18 cellular contexts compared by ENCODE assay signal in the genomic region with DNA sequence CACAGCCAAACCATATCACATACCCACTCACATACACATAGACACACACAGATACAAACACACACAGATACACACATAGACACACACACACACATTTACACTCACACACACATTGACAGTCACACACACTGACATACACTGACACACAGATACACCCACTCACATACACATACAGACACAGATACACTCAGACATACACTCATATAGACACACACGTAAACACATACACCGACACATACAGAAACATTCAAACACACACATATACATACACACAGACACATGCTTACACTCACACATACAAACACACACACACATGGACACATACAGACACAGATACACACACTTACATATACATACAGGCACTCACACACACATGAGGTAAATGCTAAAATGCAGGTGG. TPM values are rescaled to one million over a fixed set of nuclear protein-coding genes. Genes with fewer than 3 reads are reported as not detected.
DNase-seq lines count a peak whose midpoint lies in the region; ATAC-seq, FAIRE-seq and TF ChIP-seq lines count a peak whose summit lies in the region.
"Had no signal": no experiment of that assay in that cellular context is flagged by ENCODE, and none has a peak within 500 bp of the region (broad histone marks: within the 10 kb centered on the region; RNA-seq: fewer than 3 reads in every experiment).

No MANE protein-coding gene starts in this region.

- no peak overlapping the region for H4K91ac ChIP-seq in IMR-90 (ENCODE audit: insufficient read depth, low read depth, low read length)

- H3K56ac ChIP-seq in IMR-90 (ENCODE audit: extremely low read depth, insufficient read depth, low read length), result no peak overlapping the region

- DNase-seq in cardiac muscle cell (ENCODE audit: low read depth in 1 of 2, low spot score in 1 of 2) (no peak), heart right ventricle (no peak), IMR-90 (no peak), endothelial cell of umbilical vein (ENCODE audit: low read depth, low spot score) (no peak), D341Med (ENCODE audit: low spot score) (no peak), left colon (no peak)
- no peak for DNase-seq in activated CD8-positive, alpha-beta T cell treated with anti-CD3 and anti-CD28 coated beads for 36 hours
- DNase-seq: 8988T; CD4-positive, alpha-beta memory T cell; DMS79 treated with DMSO at 0.1 percent for 48 hours; GF-D8; GM23248 had no signal

- H3K4ac ChIP-seq in IMR-90 (ENCODE audit: low read depth, low read length), result no peak overlapping the region

- H3K36me3 ChIP-seq in cardiac muscle cell (no peaks in the 10 kb centered on the region), heart right ventricle (no peaks in the 10 kb centered on the region), IMR-90 (ENCODE audit: control insufficient read depth, insufficient read depth, low read length) (no peaks in the 10 kb centered on the region), endothelial cell of umbilical vein (ENCODE audit: control insufficient read depth in 2 of 2, extremely low read depth in 1 of 2, insufficient read depth in 2 of 2, low read length in 2 of 2) (no peaks in the 10 kb centered on the region)
- H3K36me3 ChIP-seq: BLaER1 had no signal

- H3K14ac ChIP-seq in IMR-90 (replicated peaks; ENCODE audit: low read depth, low read length), result no peak overlapping the region

- TF ChIP-seq CTCF in cardiac muscle cell (IDR thresholded peaks at IDR 0.05; ENCODE audit: low read depth, low read length) (no peak), heart right ventricle (IDR thresholded peaks at IDR 0.05) (no peak), IMR-90 (conservative IDR thresholded peaks at IDR 0.05; ENCODE audit: low read depth, low read length) (no peak), endothelial cell of umbilical vein (IDR thresholded peaks at IDR 0.05; ENCODE audit: extremely low read depth in 1 of 2, insufficient read depth in 1 of 2, low read depth in 1 of 2, low read length in 2 of 2) (no peak)
- TF ChIP-seq CTCF in activated CD8-positive, alpha-beta T cell treated with anti-CD3 and anti-CD28 coated beads for 36 hours (IDR thresholded peaks at IDR 0.05), result no peak

- no peak overlapping the region for H2BK20ac ChIP-seq in IMR-90 (ENCODE audit: low read depth, low read length)

- no peaks in the 10 kb centered on the region for H3K9me3 Mint-ChIP-seq in activated CD8-positive, alpha-beta T cell treated with anti-CD3 and anti-CD28 coated beads for 36 hours
- H3K9me3 Mint-ChIP-seq: CD4-positive, alpha-beta memory T cell had no signal

- ATAC-seq in heart right ventricle (no peak), IMR-90 (ENCODE audit: low read depth) (no peak), left colon (no peak)
- ATAC-seq in activated CD8-positive, alpha-beta T cell treated with anti-CD3 and anti-CD28 coated beads for 36 hours, result no peak
- ATAC-seq: HCT116 had no signal

- H3K9me3 ChIP-seq in cardiac muscle cell (ENCODE audit: low read depth) (no peaks in the 10 kb centered on the region), heart right ventricle (no peaks in the 10 kb centered on the region), IMR-90 (ENCODE audit: control insufficient read depth, insufficient read depth, low read length) (no peaks in the 10 kb centered on the region), endothelial cell of umbilical vein (replicated peaks; ENCODE audit: control insufficient read depth, insufficient read depth, low read length) (no peaks in the 10 kb centered on the region)
- H3K9me3 ChIP-seq: BLaER1 had no signal

- H3K27me3 Mint-ChIP-seq in activated CD8-positive, alpha-beta T cell treated with anti-CD3 and anti-CD28 coated beads for 36 hours, result peaks cover 18% of the 10 kb centered on the region

- POLR2A ChIA-PET in IMR-90 (lab: Charles Lee; ENCODE audit: unreplicated experiment) (no interaction called here), endothelial cell of umbilical vein (lab: Charles Lee) (no interaction called here)
- POLR2A ChIA-PET in activated CD8-positive, alpha-beta T cell treated with anti-CD3 and anti-CD28 coated beads for 36 hours (lab: Charles Lee), result interaction anchor here (0.9 kb wide), 1 partner anchor 13 kb away, joined by 4 read pairs; no protein-coding TSS in a partner anchor

- H3K4me1 Mint-ChIP-seq in activated CD8-positive, alpha-beta T cell treated with anti-CD3 and anti-CD28 coated beads for 36 hours (ENCODE audit: low read depth), result no peaks in the 10 kb centered on the region

- FAIRE-seq in endothelial cell of umbilical vein (lab: Jason Lieb, UNC), result peak; percentile 21
- FAIRE-seq: GM19239, H54, HTR-8/SVneo had no signal

- in situ Hi-C loops in IMR-90 (cut with MboI; ENCODE audit: low sequenced_read_pairs), result no loop called here

- H3K18ac ChIP-seq in IMR-90 (ENCODE audit: low read depth, low read length), result no peak overlapping the region

- intact Hi-C loops in heart right ventricle (cut with DNase I), result loop anchor here in 1 of 10 donors (2.0 kb wide), 1 partner anchor 46 kb away; no protein-coding TSS in a partner anchor
- intact Hi-C loops in IMR-90 (cut with micrococcal nuclease), result no loop called here
- intact Hi-C loops in endothelial cell of umbilical vein (cut with micrococcal nuclease), result no loop called here
- intact Hi-C loops in left colon (cut with DNase I, micrococcal nuclease), result no loop called here
- intact Hi-C loops in activated CD8-positive, alpha-beta T cell treated with anti-CD3 and anti-CD28 coated beads for 36 hours (cut with micrococcal nuclease), result no loop called here

- H3K79me2 ChIP-seq in endothelial cell of umbilical vein (ENCODE audit: control insufficient read depth, insufficient read depth, low read length), result no peaks in the 10 kb centered on the region

- H3K27me3 ChIP-seq in cardiac muscle cell, result no peaks in the 10 kb centered on the region
- H3K27me3 ChIP-seq in heart right ventricle, result peaks cover 0 to 50% (median 30%) of the 10 kb centered on the region in 7 donors
- H3K27me3 ChIP-seq in IMR-90 (ENCODE audit: control insufficient read depth, insufficient read depth, low read length), result peaks cover 10% of the 10 kb centered on the region
- H3K27me3 ChIP-seq in endothelial cell of umbilical vein (ENCODE audit: control insufficient read depth in 2 of 2, insufficient read depth in 2 of 2, low read length in 2 of 2), result peaks cover 21 to 27% of the 10 kb centered on the region in 2 experiments

- peak overlapping the region; percentile 17 for H2BK5ac ChIP-seq in IMR-90 (ENCODE audit: low read depth, low read length, poor library complexity, severe bottlenecking)

- TF ChIP-seq POLR2A in IMR-90 (IDR thresholded peaks at IDR 0.05; ENCODE audit: low read depth, low read length), result no peak
- no peak for TF ChIP-seq POLR2A in endothelial cell of umbilical vein (IDR thresholded peaks at IDR 0.05; ENCODE audit: low read depth, low read length)

- no TSS peak for BruUV-seq in IMR-90 (replicated peaks; lab: Mats Ljungman, UMichigan)
- BruUV-seq in endothelial cell of umbilical vein (replicated peaks; lab: Mats Ljungman, UMichigan), result no TSS peak

- H4K5ac ChIP-seq in IMR-90 (ENCODE audit: low read depth, low read length), result no peak overlapping the region

- no peaks in the 10 kb centered on the region for H3K36me3 Mint-ChIP-seq in activated CD8-positive, alpha-beta T cell treated with anti-CD3 and anti-CD28 coated beads for 36 hours (ENCODE audit: low read depth)
- H3K36me3 Mint-ChIP-seq: CD14-positive monocyte; CD4-positive, alpha-beta memory T cell had no signal

- CTCF ChIA-PET in IMR-90 (lab: Yijun Ruan, JAX) (no interaction called here), endothelial cell of umbilical vein (lab: Charles Lee) (interaction anchor here (0.9 to 1.5 kb wide), 2 partner anchors 30 to 33 kb away, joined by 3 read pairs; a partner anchor contains a TSS)
- CTCF ChIA-PET in activated CD8-positive, alpha-beta T cell treated with anti-CD3 and anti-CD28 coated beads for 36 hours (lab: Charles Lee), result interaction anchor here (1.3 kb wide), 1 partner anchor 14 kb away, joined by 4 read pairs; no protein-coding TSS in a partner anchor

- no peak overlapping the region for H3K4me2 ChIP-seq in IMR-90 (ENCODE audit: low read depth, low read length)
- H3K4me2 ChIP-seq in endothelial cell of umbilical vein (ENCODE audit: insufficient read depth, low read length), result no peak overlapping the region
- H3K4me2 ChIP-seq: BLaER1 had no signal

- no peak overlapping the region for H2AK9ac ChIP-seq in IMR-90 (replicated peaks; ENCODE audit: low read depth, low read length, poor library complexity)

- H4K20me1 ChIP-seq in IMR-90 (ENCODE audit: insufficient read depth, low read length) (no peaks in the 10 kb centered on the region), endothelial cell of umbilical vein (replicated peaks; ENCODE audit: control insufficient read depth, extremely low read depth, insufficient read depth, low read length) (no peaks in the 10 kb centered on the region)

- no peak overlapping the region for H4K8ac ChIP-seq in IMR-90 (ENCODE audit: low read depth in 2 of 2, low read length in 2 of 2)

- no peak overlapping the region for H2AFZ ChIP-seq in IMR-90 (replicated peaks; ENCODE audit: low read length, poor library complexity)
- no peak overlapping the region for H2AFZ ChIP-seq in endothelial cell of umbilical vein (ENCODE audit: low read depth, low read length)
- H2AFZ ChIP-seq: GM23248 had no signal

- H3K23ac ChIP-seq in IMR-90 (ENCODE audit: low read depth, low read length), result no peak overlapping the region

- H3K4me3 ChIP-seq in cardiac muscle cell (no peak overlapping the region), heart right ventricle (no peak overlapping the region), IMR-90 (ENCODE audit: insufficient read depth, low read depth, low read length) (no peak overlapping the region), endothelial cell of umbilical vein (replicated peaks in 1 of 3; ENCODE audit: insufficient read depth in 1 of 3, low read depth in 1 of 3, low read length in 3 of 3) (no peak overlapping the region)
- H3K4me3 ChIP-seq: BLaER1, GM23248 had no signal

- H3K4me1 ChIP-seq in cardiac muscle cell (ENCODE audit: low read depth), result peaks cover 40% of the 10 kb centered on the region
- H3K4me1 ChIP-seq in heart right ventricle, result peaks cover 5 to 41% (median 27%) of the 10 kb centered on the region in 9 donors
- H3K4me1 ChIP-seq in IMR-90 (ENCODE audit: control insufficient read depth, insufficient read depth, low read length), result peaks cover 4% of the 10 kb centered on the region; the same call in 1 of the 2 replicates
- H3K4me1 ChIP-seq in endothelial cell of umbilical vein (ENCODE audit: control insufficient read depth, extremely low read depth, insufficient read depth, low read length), result peaks cover 4% of the 10 kb centered on the region

- no peak overlapping the region for H3K27ac Mint-ChIP-seq in activated CD8-positive, alpha-beta T cell treated with anti-CD3 and anti-CD28 coated beads for 36 hours
- H3K27ac Mint-ChIP-seq: CD14-positive monocyte; CD4-positive, alpha-beta memory T cell had no signal

- dilution Hi-C loops in IMR-90 (cut with HindIII; ENCODE audit: low sequenced_read_pairs, unreplicated experiment) (no loop called here), endothelial cell of umbilical vein (cut with MboI; ENCODE audit: extremely low pct_ligation_motif_present, low sequenced_read_pairs) (no loop called here)

- no peak overlapping the region for H2BK15ac ChIP-seq in IMR-90 (ENCODE audit: low read depth, low read length)

- no peak overlapping the region for H2AK5ac ChIP-seq in IMR-90 (ENCODE audit: low read depth, low read length)

- H3K4me3 Mint-ChIP-seq in activated CD8-positive, alpha-beta T cell treated with anti-CD3 and anti-CD28 coated beads for 36 hours, result no peak overlapping the region
- H3K4me3 Mint-ChIP-seq: CD14-positive monocyte; CD4-positive, alpha-beta memory T cell had no signal

- no peaks in the 10 kb centered on the region for H3K79me1 ChIP-seq in IMR-90 (ENCODE audit: low read depth in 1 of 2, low read length in 2 of 2)

- H3K9me1 ChIP-seq in IMR-90 (ENCODE audit: insufficient read depth, low read length) (no peaks in the 10 kb centered on the region), endothelial cell of umbilical vein (replicated peaks; ENCODE audit: control insufficient read depth, extremely low read depth, insufficient read depth, low read length) (no peaks in the 10 kb centered on the region)

- H3K9ac ChIP-seq in IMR-90 (ENCODE audit: low read depth, low read length) (no peak overlapping the region), endothelial cell of umbilical vein (replicated peaks; ENCODE audit: extremely low read depth, insufficient read depth, low read length) (no peak overlapping the region)
- H3K9ac ChIP-seq: BLaER1, GM23248 had no signal

- WGBS in heart right ventricle, 2 donors, result 70 to 100% methylated on average over 2 of the region's 2 CpGs
- WGBS in IMR-90 (ENCODE audit: extremely low coverage in 2 of 2, insufficient read length in 1 of 2), 2 experiments, result 84% methylated on average over 2 of the region's 2 CpGs; no CpG with 5 or more reads in 1 of the 2 experiments

- H3K27ac ChIP-seq in cardiac muscle cell (peak overlapping the region; percentile 49), heart right ventricle (no peak overlapping the region), IMR-90 (ENCODE audit: insufficient read depth, low read length) (no peak overlapping the region), endothelial cell of umbilical vein (ENCODE audit: insufficient read depth, low read depth, low read length) (no peak overlapping the region)
- H3K27ac ChIP-seq: BLaER1, GM23248 had no signal

- no peak for TF ChIP-seq RAD21 in IMR-90 (IDR thresholded peaks at IDR 0.05; ENCODE audit: low read length)

- H2BK120ac ChIP-seq in IMR-90 (ENCODE audit: low read depth, low read length), result no peak overlapping the region

RNA-seq across cellular contexts. Expression of a gene that starts 30.2 kb away (rescaled TPM):
- total RNA-seq in cardiac muscle cell (189 and 201 TPM in 2 replicates), heart right ventricle (10 to 100 TPM; 14.2 to 30.1 (median 19.4) TPM), IMR-90 (2012; rRNA removed) (2.7 and 3.6 TPM in 2 replicates), endothelial cell of umbilical vein (not detected in 2 replicates), left colon (not detected)
- polyA plus RNA-seq in cardiac muscle cell (123 and 136 TPM in 2 replicates), heart right ventricle (1 to 10 TPM; 4.0 to 4.3 TPM), IMR-90 (2012; rRNA removed) (1.2 and 1.5 TPM in 2 replicates), endothelial cell of umbilical vein (not detected in 2 replicates)
- 0.80 and 1.1 TPM in 2 replicates for polyA plus RNA-seq in IMR-90 (2012; cell fraction: cytosol; rRNA removed)
- polyA plus RNA-seq in IMR-90 (2012; cell fraction: nucleus; rRNA removed; ENCODE audit: low replicate concordance), result 0.63 and 0.79 TPM in 2 replicates
- not detected in 2 replicates for polyA plus RNA-seq in endothelial cell of umbilical vein (2011; cell fraction: cytosol; rRNA removed)
- polyA plus RNA-seq in endothelial cell of umbilical vein (2011; cell fraction: nucleus; rRNA removed), result not detected in 2 replicates
- not detected in 2 replicates for polyA plus RNA-seq in endothelial cell of umbilical vein (2012)
- not detected in 2 replicates for polyA minus RNA-seq in endothelial cell of umbilical vein
- polyA minus RNA-seq in endothelial cell of umbilical vein (2011; cell fraction: cytosol; rRNA and poly(A)+ RNA removed), result not detected
- not detected in 2 replicates for polyA minus RNA-seq in endothelial cell of umbilical vein (2011; cell fraction: nucleus; rRNA and poly(A)+ RNA removed)
- under 1 TPM; 0.32 to 0.51 TPM for total RNA-seq in activated CD8-positive, alpha-beta T cell treated with anti-CD3 and anti-CD28 coated beads for 36 hours
- polyA plus RNA-seq: CD14-positive monocyte; CD4-positive, alpha-beta memory T cell had no signal
